16 cellular contexts compared by ENCODE assay signal in the genomic region with DNA sequence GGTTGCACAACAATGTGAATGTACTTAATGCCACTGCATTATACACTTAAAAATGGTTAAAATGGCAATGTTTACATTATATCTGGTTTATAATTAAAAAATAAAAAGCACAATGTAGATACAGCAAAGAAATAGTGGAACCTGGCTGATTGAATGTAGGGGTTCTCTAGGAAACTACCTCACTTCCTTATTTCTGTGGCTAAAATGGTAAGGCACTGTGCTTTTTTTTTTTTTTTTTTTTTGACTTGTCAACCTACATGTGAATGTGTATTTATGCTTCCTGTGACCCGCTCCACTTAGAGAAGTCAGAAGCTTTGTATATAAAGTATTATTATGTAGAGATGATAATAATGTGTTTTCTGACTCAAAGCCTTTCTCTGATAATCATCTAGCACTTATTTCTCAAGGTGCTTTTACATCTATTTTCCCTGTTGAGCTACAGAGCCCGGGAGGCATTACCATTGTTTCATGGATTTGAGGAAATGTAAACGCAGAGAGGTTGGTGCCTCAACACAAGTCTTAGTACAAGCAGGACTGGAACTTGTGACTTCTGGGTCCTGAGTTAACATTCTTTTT. TPM values are rescaled to one million over a fixed set of nuclear protein-coding genes. Genes with fewer than 3 reads are reported as not detected.
DNase-seq lines count a peak whose midpoint lies in the region; ATAC-seq, FAIRE-seq and TF ChIP-seq lines count a peak whose summit lies in the region.
"Had no signal": no experiment of that assay in that cellular context is flagged by ENCODE, and none has a peak within 500 bp of the region (broad histone marks: within the 10 kb centered on the region; RNA-seq: fewer than 3 reads in every experiment).

No MANE protein-coding gene starts in this region.

- DNase-seq in GM12891 (ENCODE audit: insufficient read length, low spot score) = peak; percentile 55
- peak; percentile 46 for DNase-seq in OCI-M1 (lab: John Stamatoyannopoulos, UW)
- DNase-seq in activated CD8-positive, alpha-beta T cell treated with anti-CD3 and anti-CD28 coated beads for 36 hours = no peak
- no peak for DNase-seq in T-helper 2 cell
- no peak for DNase-seq in suprapubic skin (ENCODE audit: low spot score in 2 of 2)
- DNase-seq: activated CD4-positive, alpha-beta T cell treated with anti-CD3 and anti-CD28 coated beads for 1 hour; activated T-cell treated with anti-CD3 and anti-CD28 coated beads, Interleukin-2, amount 50 U/mL, for 48 hours; amygdala; naive thymus-derived CD8-positive, alpha-beta T cell; stimulated activated CD4-positive, alpha-beta T cell treated with anti-CD3 and anti-CD28 coated beads, Interleukin-4, amount 100 ng/mL, for 24 hours had no signal

- H3K9me3 Mint-ChIP-seq in activated CD8-positive, alpha-beta T cell treated with anti-CD3 and anti-CD28 coated beads for 36 hours = peaks cover 7% of the 10 kb centered on the region

- WGBS in suprapubic skin = 82% methylated on average over 3 of the region's 3 CpGs

- no peaks in the 10 kb centered on the region for H3K4me1 Mint-ChIP-seq in activated CD8-positive, alpha-beta T cell treated with anti-CD3 and anti-CD28 coated beads for 36 hours (ENCODE audit: low read depth)
- H3K4me1 Mint-ChIP-seq: naive thymus-derived CD8-positive, alpha-beta T cell; stimulated activated memory B cell treated with anti-CD40 and anti-IgM and Interleukin-4, amounts not matched to agents 10 μg/mL and 1 μg/mL and 100 μg/mL, for 72 hours had no signal

- POLR2A ChIA-PET in activated CD8-positive, alpha-beta T cell treated with anti-CD3 and anti-CD28 coated beads for 36 hours (lab: Charles Lee) = no interaction called here

- H3K27ac Mint-ChIP-seq in activated CD8-positive, alpha-beta T cell treated with anti-CD3 and anti-CD28 coated beads for 36 hours = no peak overlapping the region
- H3K27ac Mint-ChIP-seq: naive thymus-derived CD8-positive, alpha-beta T cell; stimulated activated memory B cell treated with anti-CD40 and anti-IgM and Interleukin-4, amounts not matched to agents 10 μg/mL and 1 μg/mL and 100 μg/mL, for 72 hours had no signal

- no peak for TF ChIP-seq CTCF in activated CD8-positive, alpha-beta T cell treated with anti-CD3 and anti-CD28 coated beads for 36 hours (IDR thresholded peaks at IDR 0.05)
- TF ChIP-seq CTCF in suprapubic skin (IDR thresholded peaks at IDR 0.05) = no peak

- H3K4me1 ChIP-seq in suprapubic skin = no peaks in the 10 kb centered on the region

- H3K27ac ChIP-seq in suprapubic skin = no peak overlapping the region
- H3K27ac ChIP-seq: SK-N-MC had no signal

- ATAC-seq in GM21360 (IDR thresholded peaks at IDR 0.05; ENCODE audit: unreplicated experiment) = peak; percentile 74
- ATAC-seq in HG03442 (IDR thresholded peaks at IDR 0.05; ENCODE audit: unreplicated experiment) = peak; percentile 36
- no peak for ATAC-seq in activated CD8-positive, alpha-beta T cell treated with anti-CD3 and anti-CD28 coated beads for 36 hours
- no peak for ATAC-seq in GM21717 (IDR thresholded peaks at IDR 0.05; ENCODE audit: unreplicated experiment)
- ATAC-seq: naive thymus-derived CD8-positive, alpha-beta T cell; sciatic nerve; stimulated activated memory B cell treated with anti-CD40 and anti-IgM and Interleukin-4, amounts not matched to agents 10 μg/mL and 1 μg/mL and 100 μg/mL, for 72 hours had no signal

- H3K27me3 ChIP-seq in suprapubic skin = no peaks in the 10 kb centered on the region

- no peak for TF ChIP-seq EP300 in suprapubic skin (IDR thresholded peaks at IDR 0.05)

- no peaks in the 10 kb centered on the region for H3K9me3 ChIP-seq in suprapubic skin

- no peak for FAIRE-seq in GM12891 (lab: Jason Lieb, UNC)

- H3K27me3 Mint-ChIP-seq in activated CD8-positive, alpha-beta T cell treated with anti-CD3 and anti-CD28 coated beads for 36 hours = peaks cover 2% of the 10 kb centered on the region

- H3K36me3 ChIP-seq in suprapubic skin = no peaks in the 10 kb centered on the region

- no peak overlapping the region for H3K4me3 ChIP-seq in suprapubic skin
- H3K4me3 ChIP-seq: SK-N-MC had no signal

- intact Hi-C loops in activated CD8-positive, alpha-beta T cell treated with anti-CD3 and anti-CD28 coated beads for 36 hours (cut with micrococcal nuclease) = no loop called here

- H3K36me3 Mint-ChIP-seq in activated CD8-positive, alpha-beta T cell treated with anti-CD3 and anti-CD28 coated beads for 36 hours (ENCODE audit: low read depth) = no peaks in the 10 kb centered on the region
- H3K36me3 Mint-ChIP-seq: stimulated activated memory B cell treated with anti-CD40 and anti-IgM and Interleukin-4, amounts not matched to agents 10 μg/mL and 1 μg/mL and 100 μg/mL, for 72 hours had no signal

- no peak overlapping the region for H3K4me3 Mint-ChIP-seq in activated CD8-positive, alpha-beta T cell treated with anti-CD3 and anti-CD28 coated beads for 36 hours
- H3K4me3 Mint-ChIP-seq: naive thymus-derived CD8-positive, alpha-beta T cell; stimulated activated memory B cell treated with anti-CD40 and anti-IgM and Interleukin-4, amounts not matched to agents 10 μg/mL and 1 μg/mL and 100 μg/mL, for 72 hours had no signal

- TF ChIP-seq POLR2A in GM12891 (IDR thresholded peaks at IDR 0.05; ENCODE audit: low read depth, low read length) (no peak), suprapubic skin (IDR thresholded peaks at IDR 0.05) (no peak)

- CTCF ChIA-PET in activated CD8-positive, alpha-beta T cell treated with anti-CD3 and anti-CD28 coated beads for 36 hours (lab: Charles Lee) = no interaction called here

TF ChIP-seq in GM12891, 5 proteins besides CTCF, POLR2A, EP300 and RAD21:
- TF ChIP-seq POLR2AphosphoS5 (IDR thresholded peaks at IDR 0.05; ENCODE audit: low read depth, low read length) (no peak), PAX5 (IDR thresholded peaks at IDR 0.05; ENCODE audit: insufficient read depth, low read length, severe bottlenecking) (no peak), TAF1 (IDR thresholded peaks at IDR 0.05; ENCODE audit: low read depth, low read length) (no peak), SPI1 (IDR thresholded peaks at IDR 0.05; ENCODE audit: low read depth, low read length) (peak; percentile 89), POU2F2 (IDR thresholded peaks at IDR 0.05; ENCODE audit: low read depth, low read length) (no peak)
TF ChIP-seq in GM12891: peak in this region for 1.

RNA-seq across cellular contexts. Expression of a gene that starts 55.0 kb away (rescaled TPM):
- polyA plus RNA-seq in GM12891 (2012; ENCODE audit: low read depth, missing spikeins) = 19.5 TPM
- 1 to 10 TPM; 1.6 TPM for total RNA-seq in activated CD8-positive, alpha-beta T cell treated with anti-CD3 and anti-CD28 coated beads for 36 hours
- total RNA-seq in suprapubic skin = 10 to 100 TPM; 10.9 to 16.7 (median 15.8) TPM

Comparison
In these comparisons a context has a peak if more than half of its experiments do, and no peak if none do; other contexts are left out.
1. DNase-seq: peak in GM12891 (single experiment) and OCI-M1 (single experiment); none in activated CD8-positive, alpha-beta T cell treated with anti-CD3 and anti-CD28 coated beads for 36 hours (single experiment), T-helper 2 cell (0 of 5) and suprapubic skin (0 of 2).
2. ATAC-seq: peak in GM21360 (single experiment) and HG03442 (single experiment); none in activated CD8-positive, alpha-beta T cell treated with anti-CD3 and anti-CD28 coated beads for 36 hours (single experiment) and GM21717 (single experiment).
3. RNA of a gene that starts 55.0 kb away (total RNA-seq): 10.9 to 16.7 TPM in suprapubic skin; 1.6 TPM in activated CD8-positive, alpha-beta T cell treated with anti-CD3 and anti-CD28 coated beads for 36 hours; every median in the first group is over 4 times any median in the second.